Comparison of ENCODE assay signal across 27 cellular contexts in the genomic region with DNA sequence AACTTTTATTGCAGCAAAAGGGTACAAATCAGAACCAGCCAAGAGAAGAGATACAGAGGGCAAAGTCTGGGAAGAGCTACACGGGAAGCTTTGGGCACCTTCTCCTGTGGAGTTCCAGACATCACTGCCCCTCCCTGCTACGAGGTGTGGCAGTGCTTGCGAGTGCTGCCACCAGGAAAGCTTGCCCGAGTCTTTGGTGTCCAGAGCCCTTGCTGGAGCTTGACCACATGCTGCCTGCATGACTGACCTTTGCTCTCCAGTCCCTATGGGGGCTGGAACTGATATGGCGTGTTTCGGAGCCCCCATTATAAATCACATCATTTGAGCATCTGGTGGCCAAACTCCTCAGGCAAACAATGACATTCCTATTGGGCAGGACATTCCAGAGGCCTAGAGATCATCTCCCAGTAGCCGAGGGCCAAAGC. TPM values are rescaled to one million over a fixed set of nuclear protein-coding genes. Genes with fewer than 3 reads are reported as not detected.
DNase-seq lines count a peak whose midpoint lies in the region; ATAC-seq, FAIRE-seq and TF ChIP-seq lines count a peak whose summit lies in the region.
"Had no signal": no experiment of that assay in that cellular context is flagged by ENCODE, and none has a peak within 500 bp of the region (broad histone marks: within the 10 kb centered on the region; RNA-seq: fewer than 3 reads in every experiment).

No MANE protein-coding gene starts in this region.

- CTCF ChIA-PET in WTC11 (lab: Charles Lee) = interaction anchor here (1.0 kb wide), 1 partner anchor 14 kb away, joined by 4 read pairs; no protein-coding TSS in a partner anchor

- no peak overlapping the region for H3K27ac Mint-ChIP-seq in WTC11
- H3K27ac Mint-ChIP-seq: activated B cell treated with CpG ODN at 0.5 μM for 24 hours; activated naive CD8-positive, alpha-beta T cell; activated T-helper 2 cell treated with anti-CD3 and anti-CD28 coated beads, Interferon-gamma antibody, Interleukin-2, Interleukin-4, amounts not matched to agents 10 μg/mL and 5 μg/mL and 100 μg/mL, durations not matched to agents 14 hours and 24 hours and 36 hours; dendritic cell treated with granulocyte-macrophage colony-stimulating factor and Interleukin-4, amounts not matched to agents 40 ng/mL and 50 ng/mL, for 4 days; memory B cell; naive thymus-derived CD8-positive, alpha-beta T cell had no signal

- no peak for TF ChIP-seq CTCF in WTC11 (IDR thresholded peaks at IDR 0.05)
- TF ChIP-seq CTCF in osteoblast (IDR thresholded peaks at IDR 0.05; ENCODE audit: extremely low read depth, low read depth, low read length) = no peak

- no peaks in the 10 kb centered on the region for H3K9me3 ChIP-seq in osteoblast (ENCODE audit: low read depth, low read length)
- H3K9me3 ChIP-seq: ascending aorta, BLaER1, HAP-1, sigmoid colon, tibial nerve had no signal

- peak overlapping the region; percentile 18 for H2AFZ ChIP-seq in osteoblast (ENCODE audit: low read length)

- H3K27me3 ChIP-seq in osteoblast (ENCODE audit: insufficient read depth, low read length) = no peaks in the 10 kb centered on the region
- H3K27me3 ChIP-seq: ascending aorta, BLaER1, sigmoid colon, tibial nerve had no signal

- H3K4me3 Mint-ChIP-seq in WTC11 = no peak overlapping the region
- H3K4me3 Mint-ChIP-seq: activated B cell treated with CpG ODN at 0.5 μM for 24 hours; activated naive CD8-positive, alpha-beta T cell; dendritic cell treated with granulocyte-macrophage colony-stimulating factor and Interleukin-4, amounts not matched to agents 40 ng/mL and 50 ng/mL, for 4 days; memory B cell; naive thymus-derived CD8-positive, alpha-beta T cell had no signal

- H4K20me1 ChIP-seq in osteoblast (ENCODE audit: insufficient read depth, low read length) = no peaks in the 10 kb centered on the region
- H4K20me1 ChIP-seq: BLaER1 had no signal

- H3K79me2 ChIP-seq in osteoblast (ENCODE audit: insufficient read depth, low read length) = no peaks in the 10 kb centered on the region

- no peaks in the 10 kb centered on the region for H3K9me3 Mint-ChIP-seq in WTC11
- H3K9me3 Mint-ChIP-seq: activated B cell treated with CpG ODN at 0.5 μM for 24 hours; activated T-helper 2 cell treated with anti-CD3 and anti-CD28 coated beads, Interferon-gamma antibody, Interleukin-2, Interleukin-4, amounts not matched to agents 10 μg/mL and 5 μg/mL and 100 μg/mL, durations not matched to agents 14 hours and 24 hours and 36 hours; dendritic cell treated with granulocyte-macrophage colony-stimulating factor and Interleukin-4, amounts not matched to agents 40 ng/mL and 50 ng/mL, for 4 days; memory B cell; naive thymus-derived CD8-positive, alpha-beta T cell had no signal

- H3K4me2 ChIP-seq in osteoblast (ENCODE audit: insufficient read depth, low read length) = no peak overlapping the region
- H3K4me2 ChIP-seq: BLaER1 had no signal

- H3K27me3 Mint-ChIP-seq in WTC11 (ENCODE audit: low read depth) = no peaks in the 10 kb centered on the region
- H3K27me3 Mint-ChIP-seq: activated B cell treated with CpG ODN at 0.5 μM for 24 hours; dendritic cell treated with granulocyte-macrophage colony-stimulating factor and Interleukin-4, amounts not matched to agents 40 ng/mL and 50 ng/mL, for 4 days; memory B cell had no signal

- POLR2A ChIA-PET in WTC11 (lab: Charles Lee) = interaction anchor here (0.6 kb wide), 1 partner anchor 81 kb away, joined by 3 read pairs; no protein-coding TSS in a partner anchor

- no peak overlapping the region for H3K4me3 ChIP-seq in osteoblast (ENCODE audit: insufficient read depth, low read length)
- H3K4me3 ChIP-seq: ascending aorta, BLaER1, HAP-1, sigmoid colon, tibial nerve had no signal

- H3K4me1 Mint-ChIP-seq in WTC11 = no peaks in the 10 kb centered on the region

- DNase-seq in ELF-1 (ENCODE audit: low read depth, low spot score) (peak; percentile 65), WTC11 (ENCODE audit: low spot score) (no peak), left lobe of liver (ENCODE audit: low spot score) (no peak), osteoblast (ENCODE audit: insufficient read length, low spot score, missing footprints) (no peak), urothelium cell line (ENCODE audit: low spot score) (no peak), NCI-H146 treated with DMSO at 0.1 percent for 48 hours (lab: John Stamatoyannopoulos, UW; ENCODE audit: unreplicated experiment) (no peak)
- DNase-seq: activated B cell treated with CpG ODN at 0.5 μM for 24 hours; activated CD4-positive, alpha-beta T cell treated with anti-CD3 and anti-CD28 coated beads, Interleukin-2, amount 50 U/mL, for 4 hours; DMS79; MM.1S; naive thymus-derived CD8-positive, alpha-beta T cell; NCI-H1417; NCI-H2081 treated with DMSO at 0.1 percent for 48 hours; NCI-H446; sigmoid colon; stimulated activated CD8-positive, alpha-beta memory T cell treated with anti-CD3 and anti-CD28 coated beads, Interleukin-4, amount 100 ng/mL, for 48 hours had no signal

- no peaks in the 10 kb centered on the region for H3K36me3 Mint-ChIP-seq in WTC11
- H3K36me3 Mint-ChIP-seq: activated naive CD8-positive, alpha-beta T cell; naive thymus-derived CD8-positive, alpha-beta T cell had no signal

- FAIRE-seq in urothelium cell line (lab: Jason Lieb, UNC) = no peak
- FAIRE-seq: GM12891 had no signal

- no peak overlapping the region for H3K27ac ChIP-seq in osteoblast (ENCODE audit: low read depth, low read length)
- H3K27ac ChIP-seq: ascending aorta, BLaER1, sigmoid colon had no signal

- no peaks in the 10 kb centered on the region for H3K36me3 ChIP-seq in osteoblast (ENCODE audit: insufficient read depth, low read length)
- H3K36me3 ChIP-seq: ascending aorta, BLaER1, HAP-1, sigmoid colon, tibial nerve had no signal

- ATAC-seq in WTC11 = peak; percentile 32; the same call in 1 of the 2 replicates
- peak; percentile 65 for ATAC-seq in left lobe of liver
- no peak for ATAC-seq in GM18520 (IDR thresholded peaks at IDR 0.05; ENCODE audit: unreplicated experiment)
- ATAC-seq in GM21717 (IDR thresholded peaks at IDR 0.05; ENCODE audit: unreplicated experiment) = no peak
- ATAC-seq: naive thymus-derived CD8-positive, alpha-beta T cell had no signal

- H3K4me1 ChIP-seq in osteoblast (ENCODE audit: insufficient read depth, low read length) = no peaks in the 10 kb centered on the region
- H3K4me1 ChIP-seq: BLaER1 had no signal

TF ChIP-seq in WTC11, 78 proteins besides CTCF, POLR2A, EP300 and RAD21 (continues in another document):
- TF ChIP-seq CBFB (CRISPR knock-in tag; IDR thresholded peaks at IDR 0.05; ENCODE audit: low read depth) (no peak), ETV6 (CRISPR knock-in tag; IDR thresholded peaks at IDR 0.05) (no peak), ZNF263 (CRISPR knock-in tag; IDR thresholded peaks at IDR 0.05; ENCODE audit: low read depth) (no peak), TCF7 (CRISPR knock-in tag; IDR thresholded peaks at IDR 0.05; ENCODE audit: low read depth) (no peak), RORB (CRISPR knock-in tag; IDR thresholded peaks at IDR 0.05) (no peak), GRHL2 (CRISPR knock-in tag; IDR thresholded peaks at IDR 0.05; ENCODE audit: insufficient replicate concordance, severe bottlenecking) (no peak), FOXP1 (CRISPR knock-in tag; IDR thresholded peaks at IDR 0.05; ENCODE audit: borderline replicate concordance) (no peak), FOXJ3 (CRISPR knock-in tag; IDR thresholded peaks at IDR 0.05; ENCODE audit: borderline replicate concordance) (no peak), ZBTB21 (CRISPR knock-in tag; IDR thresholded peaks at IDR 0.05; ENCODE audit: borderline replicate concordance) (no peak)
- TF ChIP-seq, protein P1, sequence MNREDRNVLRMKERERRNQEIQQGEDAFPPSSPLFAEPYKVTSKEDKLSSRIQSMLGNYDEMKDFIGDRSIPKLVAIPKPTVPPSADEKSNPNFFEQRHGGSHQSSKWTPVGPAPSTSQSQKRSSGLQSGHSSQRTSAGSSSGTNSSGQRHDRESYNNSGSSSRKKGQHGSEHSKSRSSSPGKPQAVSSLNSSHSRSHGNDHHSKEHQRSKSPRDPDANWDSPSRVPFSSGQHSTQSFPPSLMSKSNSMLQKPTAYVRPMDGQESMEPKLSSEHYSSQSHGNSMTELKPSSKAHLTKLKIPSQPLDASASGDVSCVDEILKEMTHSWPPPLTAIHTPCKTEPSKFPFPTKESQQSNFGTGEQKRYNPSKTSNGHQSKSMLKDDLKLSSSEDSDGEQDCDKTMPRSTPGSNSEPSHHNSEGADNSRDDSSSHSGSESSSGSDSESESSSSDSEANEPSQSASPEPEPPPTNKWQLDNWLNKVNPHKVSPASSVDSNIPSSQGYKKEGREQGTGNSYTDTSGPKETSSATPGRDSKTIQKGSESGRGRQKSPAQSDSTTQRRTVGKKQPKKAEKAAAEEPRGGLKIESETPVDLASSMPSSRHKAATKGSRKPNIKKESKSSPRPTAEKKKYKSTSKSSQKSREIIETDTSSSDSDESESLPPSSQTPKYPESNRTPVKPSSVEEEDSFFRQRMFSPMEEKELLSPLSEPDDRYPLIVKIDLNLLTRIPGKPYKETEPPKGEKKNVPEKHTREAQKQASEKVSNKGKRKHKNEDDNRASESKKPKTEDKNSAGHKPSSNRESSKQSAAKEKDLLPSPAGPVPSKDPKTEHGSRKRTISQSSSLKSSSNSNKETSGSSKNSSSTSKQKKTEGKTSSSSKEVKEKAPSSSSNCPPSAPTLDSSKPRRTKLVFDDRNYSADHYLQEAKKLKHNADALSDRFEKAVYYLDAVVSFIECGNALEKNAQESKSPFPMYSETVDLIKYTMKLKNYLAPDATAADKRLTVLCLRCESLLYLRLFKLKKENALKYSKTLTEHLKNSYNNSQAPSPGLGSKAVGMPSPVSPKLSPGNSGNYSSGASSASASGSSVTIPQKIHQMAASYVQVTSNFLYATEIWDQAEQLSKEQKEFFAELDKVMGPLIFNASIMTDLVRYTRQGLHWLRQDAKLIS (CRISPR knock-in tag; IDR thresholded peaks at IDR 0.05; ENCODE audit: borderline replicate concordance) = no peak

RNA-seq across cellular contexts. Expression of a gene that starts 23.5 kb away (rescaled TPM):
- total RNA-seq in WTC11 (2021) (23.3 to 27.0 TPM (median 25.7 TPM) in 3 replicates), left lobe of liver (3.8 TPM), osteoblast (74.2 and 80.2 TPM in 2 replicates)

Comparison
In these comparisons a context has a peak if more than half of its experiments do, and no peak if none do; other contexts are left out.
1. ATAC-seq: peak in WTC11 (single experiment) and left lobe of liver (single experiment); none in GM18520 (single experiment) and GM21717 (single experiment).